ENCODE assay signal across 17 cellular contexts in the genomic region with DNA sequence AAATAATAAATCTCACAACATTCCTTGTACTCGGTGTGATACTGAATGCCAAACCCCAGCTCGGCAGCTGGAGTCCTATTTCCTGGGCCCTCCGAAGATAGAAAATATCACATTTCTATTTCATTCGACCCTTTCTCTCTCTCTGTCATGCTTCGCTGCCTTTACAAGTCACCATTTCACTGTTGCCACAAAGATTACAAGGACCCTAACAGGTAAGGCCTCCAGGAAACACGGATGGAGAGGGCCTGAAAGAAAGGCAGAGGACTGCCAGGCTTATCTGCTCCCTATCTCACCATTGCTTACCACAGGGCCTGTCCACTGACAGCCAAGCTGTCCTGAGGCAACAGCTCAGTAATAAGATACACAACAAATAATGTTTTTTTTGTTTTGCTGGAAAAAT.
DNase-seq lines count a peak whose midpoint lies in the region; ATAC-seq, FAIRE-seq and TF ChIP-seq lines count a peak whose summit lies in the region.
"Had no signal": no experiment of that assay in that cellular context is flagged by ENCODE, and none has a peak within 500 bp of the region (broad histone marks: within the 10 kb centered on the region; RNA-seq: fewer than 3 reads in every experiment).

No MANE protein-coding gene starts in this region.

- H3K9me3 ChIP-seq in neuronal stem cell (replicated peaks in 1 of 2; ENCODE audit: control insufficient read depth in 2 of 2, insufficient read depth in 1 of 2, low read depth in 1 of 2, low read length in 2 of 2): no peaks in the 10 kb centered on the region

- H3K27ac Mint-ChIP-seq in activated CD8-positive, alpha-beta T cell treated with anti-CD3 and anti-CD28 coated beads for 36 hours: no peak overlapping the region

- H2BK120ac ChIP-seq in neuronal stem cell (ENCODE audit: low read depth, low read length): no peak overlapping the region

- ATAC-seq in HG02623 (IDR thresholded peaks at IDR 0.05; ENCODE audit: unreplicated experiment): no peak
- ATAC-seq in HG02763 (IDR thresholded peaks at IDR 0.05; ENCODE audit: unreplicated experiment): no peak
- no peak for ATAC-seq in activated CD8-positive, alpha-beta T cell treated with anti-CD3 and anti-CD28 coated beads for 36 hours

- H2BK12ac ChIP-seq in neuronal stem cell (ENCODE audit: low read length): no peak overlapping the region

- no peak overlapping the region for H2AK5ac ChIP-seq in neuronal stem cell (ENCODE audit: low read depth, low read length)

- no peak overlapping the region for H2BK5ac ChIP-seq in neuronal stem cell (ENCODE audit: low read length)

- no peak overlapping the region for H3K4me3 ChIP-seq in bronchial epithelial cell (ENCODE audit: low read depth, low read length)
- H3K4me3 ChIP-seq in neuronal stem cell (ENCODE audit: low read length in 2 of 2): no peak overlapping the region

- no peak for TF ChIP-seq CTCF in bronchial epithelial cell (IDR thresholded peaks at IDR 0.05; ENCODE audit: insufficient read depth, low read length, severe bottlenecking)
- TF ChIP-seq CTCF in activated CD8-positive, alpha-beta T cell treated with anti-CD3 and anti-CD28 coated beads for 36 hours (IDR thresholded peaks at IDR 0.05): no peak

- no CpG with 5 or more reads among the region's 6 CpGs for WGBS in neuronal stem cell (ENCODE audit: extremely low coverage in 2 of 2, insufficient read length in 2 of 2, insufficient replicate concordance in 1 of 2), 2 donors

- no peak overlapping the region for H3K23ac ChIP-seq in neuronal stem cell (ENCODE audit: low read depth, low read length, poor library complexity)

- no peak overlapping the region for H2BK15ac ChIP-seq in neuronal stem cell (ENCODE audit: low read length)

- H3K4ac ChIP-seq in neuronal stem cell (ENCODE audit: low read length): no peak overlapping the region

- no peak overlapping the region for H4K8ac ChIP-seq in neuronal stem cell (ENCODE audit: low read depth, low read length)

- no peak for FAIRE-seq in bronchial epithelial cell (lab: Jason Lieb, UNC)
- FAIRE-seq: frontal cortex, H54 had no signal

- H3K27me3 ChIP-seq in bronchial epithelial cell (ENCODE audit: control insufficient read depth, insufficient read depth, low read length) (no peaks in the 10 kb centered on the region), neuronal stem cell (ENCODE audit: control insufficient read depth in 3 of 3, insufficient read depth in 3 of 3, low read depth in 1 of 3, low read length in 3 of 3) (no peaks in the 10 kb centered on the region)
- H3K27me3 ChIP-seq: brain microvascular endothelial cell had no signal

- peaks cover 1% of the 10 kb centered on the region for H3K27me3 Mint-ChIP-seq in activated CD8-positive, alpha-beta T cell treated with anti-CD3 and anti-CD28 coated beads for 36 hours

- peak overlapping the region; percentile 51 for H3K18ac ChIP-seq in neuronal stem cell (ENCODE audit: low read length)

- peak; percentile 76 for DNase-seq in DMS79 treated with DMSO at 0.1 percent for 48 hours (lab: John Stamatoyannopoulos, UW)
- DNase-seq in NCI-H2029 treated with DMSO at 0.1 percent for 48 hours (lab: John Stamatoyannopoulos, UW): peak; percentile 77
- DNase-seq in bronchial epithelial cell (ENCODE audit: low read depth): peak; percentile 17
- DNase-seq in neuronal stem cell (ENCODE audit: low spot score): no peak
- DNase-seq in stimulated activated CD4-positive, alpha-beta T cell treated with anti-CD3 and anti-CD28 coated beads, Interleukin-15, amount 100 ng/mL, for 24 hours: no peak
- DNase-seq in activated CD8-positive, alpha-beta T cell treated with anti-CD3 and anti-CD28 coated beads for 36 hours: no peak
- DNase-seq: activated CD8-positive, alpha-beta memory T cell treated with anti-CD3 and anti-CD28 coated beads for 24 hours; brain microvascular endothelial cell; NCI-H774; retina; stimulated activated CD4-positive, alpha-beta T cell treated with anti-CD3 and anti-CD28 coated beads, Interleukin-4, amount 100 ng/mL, for 24 hours; stimulated activated naive CD4-positive, alpha-beta T cell had no signal

- H3K27ac ChIP-seq in neuronal stem cell (replicated peaks; ENCODE audit: low read length): peak overlapping the region; percentile 7
- H3K27ac ChIP-seq: brain microvascular endothelial cell, C4-2B had no signal

- H2AFZ ChIP-seq in neuronal stem cell (ENCODE audit: low read length): no peak overlapping the region

- no peak overlapping the region for H3K4me3 Mint-ChIP-seq in activated CD8-positive, alpha-beta T cell treated with anti-CD3 and anti-CD28 coated beads for 36 hours

- no peak overlapping the region for H4K91ac ChIP-seq in neuronal stem cell (ENCODE audit: low read depth, low read length, poor library complexity)

- no peaks in the 10 kb centered on the region for H3K36me3 ChIP-seq in bronchial epithelial cell (ENCODE audit: control insufficient read depth, insufficient read depth, low read length)
- no peaks in the 10 kb centered on the region for H3K36me3 ChIP-seq in neuronal stem cell (replicated peaks in 1 of 2; ENCODE audit: control insufficient read depth in 2 of 2, insufficient read depth in 2 of 2, low read length in 2 of 2)
- H3K36me3 ChIP-seq: brain microvascular endothelial cell had no signal

- no peaks in the 10 kb centered on the region for H3K79me1 ChIP-seq in neuronal stem cell (ENCODE audit: low read depth, low read length)

- CTCF ChIA-PET in activated CD8-positive, alpha-beta T cell treated with anti-CD3 and anti-CD28 coated beads for 36 hours (lab: Charles Lee): no interaction called here

- intact Hi-C loops in activated CD8-positive, alpha-beta T cell treated with anti-CD3 and anti-CD28 coated beads for 36 hours (cut with micrococcal nuclease): no loop called here

- POLR2A ChIA-PET in activated CD8-positive, alpha-beta T cell treated with anti-CD3 and anti-CD28 coated beads for 36 hours (lab: Charles Lee): no interaction called here

- peaks cover 0 to 12% of the 10 kb centered on the region in 2 donors for H3K4me1 ChIP-seq in neuronal stem cell (ENCODE audit: control insufficient read depth in 2 of 2, insufficient read depth in 1 of 2, low read depth in 1 of 2, low read length in 2 of 2)

- H3K9ac ChIP-seq in neuronal stem cell (ENCODE audit: low read depth, low read length, poor library complexity): no peak overlapping the region

- no peaks in the 10 kb centered on the region for H3K9me3 Mint-ChIP-seq in activated CD8-positive, alpha-beta T cell treated with anti-CD3 and anti-CD28 coated beads for 36 hours

- no peak overlapping the region for H3K4me2 ChIP-seq in neuronal stem cell (ENCODE audit: insufficient read depth, low read length, poor library complexity, severe bottlenecking)

- H3K14ac ChIP-seq in neuronal stem cell (ENCODE audit: low read length): no peak overlapping the region

- no peaks in the 10 kb centered on the region for H3K4me1 Mint-ChIP-seq in activated CD8-positive, alpha-beta T cell treated with anti-CD3 and anti-CD28 coated beads for 36 hours (ENCODE audit: low read depth)

- no peaks in the 10 kb centered on the region for H3K36me3 Mint-ChIP-seq in activated CD8-positive, alpha-beta T cell treated with anti-CD3 and anti-CD28 coated beads for 36 hours (ENCODE audit: low read depth)

Comparison
In these comparisons a context has a peak if more than half of its experiments do, and no peak if none do; other contexts are left out.
1. DNase-seq: peak in DMS79 treated with DMSO at 0.1 percent for 48 hours (single experiment), NCI-H2029 treated with DMSO at 0.1 percent for 48 hours (single experiment) and bronchial epithelial cell (single experiment); none in neuronal stem cell (single experiment), stimulated activated CD4-positive, alpha-beta T cell treated with anti-CD3 and anti-CD28 coated beads, Interleukin-15, amount 100 ng/mL, for 24 hours (single experiment) and activated CD8-positive, alpha-beta T cell treated with anti-CD3 and anti-CD28 coated beads for 36 hours (single experiment).